Comparison of ENCODE assay signal across 9 cellular contexts in genomic region chr16:14487579-14487978, GRCh38.
DNase-seq lines count a peak whose midpoint lies in the region; ATAC-seq and TF ChIP-seq lines count a peak whose summit lies in the region.
"Had no signal": no experiment of that assay in that cellular context is flagged by ENCODE, and none has a peak within 500 bp of the region (broad histone marks: within the 10 kb centered on the region; RNA-seq: fewer than 3 reads in every experiment).

No MANE protein-coding gene starts in this region.

- peaks cover 45% of the 10 kb centered on the region for H3K4me1 Mint-ChIP-seq in chondrocyte (ENCODE audit: low read depth)
- peaks cover 59% of the 10 kb centered on the region for H3K4me1 Mint-ChIP-seq in nephron

- H3K9me3 Mint-ChIP-seq in chondrocyte (ENCODE audit: low read depth) (no peaks in the 10 kb centered on the region), nephron (no peaks in the 10 kb centered on the region)

- TF ChIP-seq POLR2A in uterus (IDR thresholded peaks at IDR 0.05), result no peak

- H3K27me3 ChIP-seq in MG63 (no peaks in the 10 kb centered on the region), uterus (no peaks in the 10 kb centered on the region)

- H3K4me3 Mint-ChIP-seq in chondrocyte (ENCODE audit: unreplicated experiment) (no peak overlapping the region), nephron (peak overlapping the region; percentile 8 to 69 (median 45))

- H3K4me3 ChIP-seq in MG63, result peak overlapping the region; percentile 25; the same call in 1 of the 2 replicates
- H3K4me3 ChIP-seq in uterus, result no peak overlapping the region

- H3K27ac Mint-ChIP-seq in chondrocyte (ENCODE audit: unreplicated experiment), result peak overlapping the region; percentile 27
- H3K27ac Mint-ChIP-seq in nephron, result peak overlapping the region; percentile 64 to 76 (median 71)

- no peak for TF ChIP-seq CTCF in chondrocyte (IDR thresholded peaks at IDR 0.05)
- TF ChIP-seq CTCF in nephron (IDR thresholded peaks at IDR 0.05; ENCODE audit: unreplicated experiment in 3 of 3), result no peak
- TF ChIP-seq CTCF in uterus (IDR thresholded peaks at IDR 0.05), result no peak

- H3K36me3 ChIP-seq in MG63 (no peaks in the 10 kb centered on the region), uterus (no peaks in the 10 kb centered on the region)

- DNase-seq in Daoy (ENCODE audit: low read depth), result peak; percentile 34
- DNase-seq in MG63, result no peak
- DNase-seq in chondrocyte (ENCODE audit: low spot score), result no peak
- no peak for DNase-seq in ACHN
- DNase-seq in uterus, result no peak
- DNase-seq: NCI-H1436 treated with DMSO at 0.1 percent for 48 hours had no signal

- in situ Hi-C loops in ACHN (cut with HindIII; ENCODE audit: low pct_ligation_motif_present, low pct_unique_long_range_greater_than_20kb, low sequenced_read_pairs), result no loop called here

- no peaks in the 10 kb centered on the region for H3K4me1 ChIP-seq in uterus

- ATAC-seq in GM18502 (IDR thresholded peaks at IDR 0.05; ENCODE audit: poor library complexity, unreplicated experiment) (no peak), GM18873 (IDR thresholded peaks at IDR 0.05; ENCODE audit: low FRiP score, unreplicated experiment) (no peak)

- H3K36me3 Mint-ChIP-seq in chondrocyte (ENCODE audit: low read depth) (peaks cover 1% of the 10 kb centered on the region), nephron (ENCODE audit: low read depth) (peaks cover 5% of the 10 kb centered on the region)

- H3K9me3 ChIP-seq in MG63, result no peaks in the 10 kb centered on the region
- H3K9me3 ChIP-seq in uterus, result no peaks in the 10 kb centered on the region

- intact Hi-C loops in uterus (cut with DNase I; ENCODE audit: low total_unique reads), result no loop called here

- H3K27me3 Mint-ChIP-seq in chondrocyte (ENCODE audit: low read depth) (no peaks in the 10 kb centered on the region), nephron (ENCODE audit: low read depth) (peaks cover 3% of the 10 kb centered on the region)

- no peak overlapping the region for H3K27ac ChIP-seq in uterus
